Comparison of ENCODE assay signal across 21 cellular contexts in the genomic region with DNA sequence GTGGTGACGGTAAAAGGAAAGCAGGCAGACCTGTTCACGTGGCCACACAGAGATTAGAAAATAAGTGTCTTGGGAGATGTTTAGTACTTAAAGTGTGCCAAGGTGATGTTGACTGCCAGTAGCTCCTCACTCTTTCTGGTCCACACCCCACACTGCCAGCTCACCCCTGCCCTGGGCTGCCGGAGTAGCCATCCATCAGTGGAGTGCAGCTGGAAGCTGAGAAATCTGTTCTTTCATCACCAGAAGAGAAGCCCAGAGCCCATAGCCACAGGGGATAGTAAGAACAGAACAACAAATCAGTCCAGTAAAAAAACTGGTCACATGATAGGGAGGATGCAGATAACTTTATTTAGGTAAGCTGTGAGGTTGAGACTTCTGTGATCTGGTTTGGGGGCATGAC.
DNase-seq lines count a peak whose midpoint lies in the region; ATAC-seq, FAIRE-seq and TF ChIP-seq lines count a peak whose summit lies in the region.
"Had no signal": no experiment of that assay in that cellular context is flagged by ENCODE, and none has a peak within 500 bp of the region (broad histone marks: within the 10 kb centered on the region; RNA-seq: fewer than 3 reads in every experiment).

No MANE protein-coding gene starts in this region.

- H3K9me3 Mint-ChIP-seq in HFFc6 = no peaks in the 10 kb centered on the region
- H3K9me3 Mint-ChIP-seq in astrocyte (ENCODE audit: unreplicated experiment) = no peaks in the 10 kb centered on the region
- peaks cover 7% of the 10 kb centered on the region for H3K9me3 Mint-ChIP-seq in nephron progenitor cell
- H3K9me3 Mint-ChIP-seq: CD4-positive, alpha-beta memory T cell had no signal

- H3K27ac ChIP-seq in astrocyte (ENCODE audit: low read depth, low read length) (no peak overlapping the region), caudate nucleus (ENCODE audit: low read depth, low read length) (no peak overlapping the region)
- H3K27ac ChIP-seq: A549, BLaER1, HL-60 had no signal

- no peak overlapping the region for H2AFZ ChIP-seq in astrocyte (ENCODE audit: low read depth, low read length)

- H3K4me1 Mint-ChIP-seq in HFFc6 (ENCODE audit: low read depth) = peaks cover 77% of the 10 kb centered on the region
- peaks cover 29% of the 10 kb centered on the region for H3K4me1 Mint-ChIP-seq in astrocyte (ENCODE audit: low read depth, unreplicated experiment)
- peaks cover 46% of the 10 kb centered on the region for H3K4me1 Mint-ChIP-seq in nephron progenitor cell

- no peak overlapping the region for H3K9ac ChIP-seq in astrocyte (ENCODE audit: low read length)
- H3K9ac ChIP-seq: BLaER1, SK-N-SH had no signal

- H3K4me3 ChIP-seq in BE2C (ENCODE audit: low read depth, low read length) = no peak overlapping the region
- H3K4me3 ChIP-seq in astrocyte (ENCODE audit: insufficient read depth, low read depth, low read length) = no peak overlapping the region
- H3K4me3 ChIP-seq: A549, BLaER1 had no signal

- H3K36me3 ChIP-seq in BE2C (no peaks in the 10 kb centered on the region), astrocyte (ENCODE audit: insufficient read depth, low read length) (no peaks in the 10 kb centered on the region)
- H3K36me3 ChIP-seq: BLaER1 had no signal

- H3K4me3 Mint-ChIP-seq in HFFc6 (no peak overlapping the region), astrocyte (ENCODE audit: unreplicated experiment) (no peak overlapping the region), nephron progenitor cell (no peak overlapping the region)
- H3K4me3 Mint-ChIP-seq: CD4-positive, alpha-beta memory T cell had no signal

- DNase-seq in BE2C = peak; percentile 79
- DNase-seq in HFFc6 = no peak
- DNase-seq in astrocyte (ENCODE audit: low read depth) = no peak
- DNase-seq in nephron progenitor cell = peak; percentile 6
- DNase-seq in A172 (ENCODE audit: low spot score) = no peak
- DNase-seq in caudate nucleus (lab: John Stamatoyannopoulos, UW) = no peak
- DNase-seq: CD4-positive, alpha-beta memory T cell; NCI-H1105; NCI-H187; NCI-H345; NCI-H524 treated with DMSO at 0.1 percent for 48 hours; SHP77 treated with DMSO at 0.1 percent for 48 hours; SK-N-SH had no signal

- H3K27ac Mint-ChIP-seq in HFFc6 (peak overlapping the region; percentile 44), astrocyte (ENCODE audit: unreplicated experiment) (peak overlapping the region; percentile 16), nephron progenitor cell (no peak overlapping the region)

- H3K79me2 ChIP-seq in astrocyte (ENCODE audit: insufficient read depth, low read length) = peaks cover 84% of the 10 kb centered on the region

- H3K9me3 ChIP-seq in BE2C (no peaks in the 10 kb centered on the region), astrocyte (ENCODE audit: insufficient read depth, low read depth, low read length) (no peaks in the 10 kb centered on the region)
- H3K9me3 ChIP-seq: A549, BLaER1, SK-N-SH had no signal

- H3K27me3 ChIP-seq in BE2C (no peaks in the 10 kb centered on the region), astrocyte (ENCODE audit: insufficient read depth, low read length) (no peaks in the 10 kb centered on the region)
- H3K27me3 ChIP-seq: BLaER1 had no signal

- H3K4me1 ChIP-seq in BE2C (peaks cover 22% of the 10 kb centered on the region), astrocyte (ENCODE audit: insufficient read depth, low read length) (peaks cover 3% of the 10 kb centered on the region)

- FAIRE-seq in astrocyte (lab: Jason Lieb, UNC) = no peak
- FAIRE-seq: A549, GM12892, GM18507, H54 had no signal

- H4K20me1 ChIP-seq in astrocyte (ENCODE audit: insufficient read depth, low read length) = peaks cover 39% of the 10 kb centered on the region
- H4K20me1 ChIP-seq: BLaER1 had no signal

- no peak overlapping the region for H3K4me2 ChIP-seq in astrocyte (ENCODE audit: low read length)
- H3K4me2 ChIP-seq: A549, BLaER1, SK-N-SH had no signal

- TF ChIP-seq CTCF in BE2C (IDR thresholded peaks at IDR 0.05; ENCODE audit: low read depth, low read length) = no peak
- no peak for TF ChIP-seq CTCF in HFFc6 (IDR thresholded peaks at IDR 0.05)
- no peak for TF ChIP-seq CTCF in astrocyte (IDR thresholded peaks at IDR 0.05; ENCODE audit: insufficient read depth, low read depth, low read length)
- TF ChIP-seq CTCF in nephron progenitor cell (IDR thresholded peaks at IDR 0.05) = no peak

- H3K36me3 Mint-ChIP-seq in HFFc6 (ENCODE audit: low read depth) (peaks cover 30% of the 10 kb centered on the region), astrocyte (ENCODE audit: low read depth, unreplicated experiment) (no peaks in the 10 kb centered on the region), nephron progenitor cell (ENCODE audit: low read depth) (peaks cover 15% of the 10 kb centered on the region)
- H3K36me3 Mint-ChIP-seq: CD4-positive, alpha-beta memory T cell had no signal

- H3K27me3 Mint-ChIP-seq in HFFc6 (ENCODE audit: insufficient read depth) (no peaks in the 10 kb centered on the region; the same call in 1 of the 2 replicates), astrocyte (ENCODE audit: low read depth, unreplicated experiment) (no peaks in the 10 kb centered on the region), nephron progenitor cell (ENCODE audit: low read depth, poor library complexity) (no peaks in the 10 kb centered on the region)

- ATAC-seq in GM19035 (IDR thresholded peaks at IDR 0.05; ENCODE audit: unreplicated experiment) (no peak), HG02970 (IDR thresholded peaks at IDR 0.05; ENCODE audit: low FRiP score, unreplicated experiment) (no peak)
- ATAC-seq: A549 had no signal

Comparison
In these comparisons a context has a peak if more than half of its experiments do, and no peak if none do; other contexts are left out.
1. DNase-seq: peak in BE2C (single experiment) and nephron progenitor cell (single experiment); none in HFFc6 (single experiment), astrocyte (single experiment), A172 (single experiment) and caudate nucleus (0 of 61).